ENCODE assay signal across 8 cellular contexts in genomic region chr10:4512557-4513286, GRCh38.
DNase-seq lines count a peak whose midpoint lies in the region; ATAC-seq and TF ChIP-seq lines count a peak whose summit lies in the region.

No MANE protein-coding gene starts in this region.

- H3K9me3 ChIP-seq in RWPE2 (ENCODE audit: severe bottlenecking) = no peaks in the 10 kb centered on the region
- peaks cover 0 to 4% (median 0%) of the 10 kb centered on the region in 4 donors for H3K9me3 ChIP-seq in stomach

- peaks cover 13% of the 10 kb centered on the region for H3K27me3 Mint-ChIP-seq in activated CD4-positive, alpha-beta T cell treated with anti-CD3 and anti-CD28 coated beads, Interleukin-2, amount 10 ng/mL, durations not matched to agents 24 days and 14 days

- peaks cover 8% of the 10 kb centered on the region for H3K4me1 Mint-ChIP-seq in activated CD4-positive, alpha-beta T cell treated with anti-CD3 and anti-CD28 coated beads, Interleukin-2, amount 10 ng/mL, durations not matched to agents 24 days and 14 days

- H3K36me3 Mint-ChIP-seq in activated CD4-positive, alpha-beta T cell treated with anti-CD3 and anti-CD28 coated beads, Interleukin-2, amount 10 ng/mL, durations not matched to agents 24 days and 14 days (ENCODE audit: low read depth) = no peaks in the 10 kb centered on the region

- H3K27ac Mint-ChIP-seq in activated CD4-positive, alpha-beta T cell treated with anti-CD3 and anti-CD28 coated beads, Interleukin-2, amount 10 ng/mL, durations not matched to agents 24 days and 14 days = no peak overlapping the region

- H3K4me3 ChIP-seq in RWPE2 (ENCODE audit: severe bottlenecking) (no peak overlapping the region), stomach (no peak overlapping the region)

- no peaks in the 10 kb centered on the region for H3K36me3 ChIP-seq in RWPE2 (ENCODE audit: low read depth)
- H3K36me3 ChIP-seq in stomach = no peaks in the 10 kb centered on the region

- WGBS in stomach, 5 donors = 43 to 53% (median 50%) methylated on average over 6 of the region's 6 CpGs

- TF ChIP-seq CTCF in RWPE2 (IDR thresholded peaks at IDR 0.05; ENCODE audit: poor library complexity, severe bottlenecking) = peak; percentile 82
- peak in 4 of 7 experiments; percentile 17 to 37 (median 26) for TF ChIP-seq CTCF in stomach (IDR thresholded peaks at IDR 0.05)

- no peaks in the 10 kb centered on the region for H3K27me3 ChIP-seq in RWPE2 (ENCODE audit: insufficient read depth, poor library complexity, severe bottlenecking)
- H3K27me3 ChIP-seq in stomach = no peaks in the 10 kb centered on the region

- intact Hi-C loops in activated CD4-positive, alpha-beta T cell treated with anti-CD3 and anti-CD28 coated beads, Interleukin-2, amount 10 ng/mL, durations not matched to agents 24 days and 14 days (cut with micrococcal nuclease) = no loop called here
- intact Hi-C loops in Right ventricle myocardium superior (cut with DNase I) = loop anchor here (5.0 kb wide), 2 partner anchors 145 to 250 kb away; no protein-coding TSS in a partner anchor
- intact Hi-C loops in stomach (cut with DNase I; ENCODE audit: low total_unique reads) = no loop called here

- TF ChIP-seq EP300 in stomach (IDR thresholded peaks at IDR 0.05) = no peak

- no peak for TF ChIP-seq POLR2A in stomach (IDR thresholded peaks at IDR 0.05)

- H3K4me3 Mint-ChIP-seq in activated CD4-positive, alpha-beta T cell treated with anti-CD3 and anti-CD28 coated beads, Interleukin-2, amount 10 ng/mL, durations not matched to agents 24 days and 14 days = no peak overlapping the region

- H3K4me1 ChIP-seq in RWPE2 (ENCODE audit: insufficient read depth, poor library complexity, severe bottlenecking) (no peaks in the 10 kb centered on the region), stomach (peaks cover 0 to 6% (median 0%) of the 10 kb centered on the region in 4 donors)

- no peaks in the 10 kb centered on the region for H3K9me3 Mint-ChIP-seq in activated CD4-positive, alpha-beta T cell treated with anti-CD3 and anti-CD28 coated beads, Interleukin-2, amount 10 ng/mL, durations not matched to agents 24 days and 14 days

- H3K27ac ChIP-seq in RWPE2 (ENCODE audit: poor library complexity, severe bottlenecking) (no peak overlapping the region), stomach (peak overlapping the region in 1 of 5 donors; percentile 29)

- ATAC-seq in RWPE2 (ENCODE audit: low read depth) (peak; percentile 59; the same call in 2 of the 3 replicates), Right ventricle myocardium superior (ENCODE audit: poor library complexity) (peak; percentile 81), GM21367 (IDR thresholded peaks at IDR 0.05; ENCODE audit: unreplicated experiment) (no peak), GM18868 (IDR thresholded peaks at IDR 0.05; ENCODE audit: unreplicated experiment) (no peak), GM18909 (IDR thresholded peaks at IDR 0.05; ENCODE audit: poor library complexity, unreplicated experiment) (no peak)

- DNase-seq in activated CD4-positive, alpha-beta T cell treated with anti-CD3 and anti-CD28 coated beads, Interleukin-2, amount 50 U/mL, for 48 hours = peak; percentile 7 to 20
- DNase-seq in activated CD4-positive, alpha-beta T cell treated with anti-CD3 and anti-CD28 coated beads, Interleukin-2, amount 10 ng/mL, durations not matched to agents 24 days and 14 days = no peak
- DNase-seq in RWPE2 (ENCODE audit: low spot score) (no peak), Right ventricle myocardium superior (peak; percentile 68), stomach (peak; percentile 37)

Comparison
In these comparisons a context has a peak if more than half of its experiments do, and no peak if none do; other contexts are left out.
1. DNase-seq: peak in activated CD4-positive, alpha-beta T cell treated with anti-CD3 and anti-CD28 coated beads, Interleukin-2, amount 50 U/mL, for 48 hours (2 of 2), Right ventricle myocardium superior (single experiment) and stomach (single experiment); none in activated CD4-positive, alpha-beta T cell treated with anti-CD3 and anti-CD28 coated beads, Interleukin-2, amount 10 ng/mL, durations not matched to agents 24 days and 14 days (single experiment) and RWPE2 (single experiment).
2. ATAC-seq: peak in RWPE2 (single experiment) and Right ventricle myocardium superior (single experiment); none in GM21367 (single experiment), GM18868 (single experiment) and GM18909 (single experiment).